29 cellular contexts compared by ENCODE assay signal in genomic region chr9:79641055-79641454, GRCh38.
"Had no signal": no experiment of that assay in that cellular context is flagged by ENCODE, and none has a peak within 500 bp of the region (broad histone marks: within the 10 kb centered on the region; RNA-seq: fewer than 3 reads in every experiment).

No MANE protein-coding gene starts in this region.

- H3K36me3 ChIP-seq: ascending aorta, brain microvascular endothelial cell had no signal

- H3K4me3 ChIP-seq: ascending aorta, dorsolateral prefrontal cortex, esophagus squamous epithelium, left ventricle myocardium inferior, right lobe of liver, stomach, suprapubic skin, tibial nerve had no signal

- H3K27ac ChIP-seq: ascending aorta, brain microvascular endothelial cell, dorsolateral prefrontal cortex, esophagus squamous epithelium, left ventricle myocardium inferior, right lobe of liver, stomach, suprapubic skin, tibial nerve, VCaP had no signal

- H3K27me3 Mint-ChIP-seq: activated CD4-positive, alpha-beta T cell treated with anti-CD3 and anti-CD28 coated beads, Interleukin-2, amount 10 ng/mL, durations not matched to agents 7 days and 5 days; activated CD8-positive, alpha-beta memory T cell treated with anti-CD3 and anti-CD28 coated beads, Interleukin-2, amount 10 ng/mL, durations not matched to agents 7 days and 5 days; activated CD8-positive, alpha-beta T cell treated with anti-CD3 and anti-CD28 coated beads for 36 hours; activated naive CD8-positive, alpha-beta T cell treated with anti-CD3 and anti-CD28 coated beads, Interleukin-2, amount 50 U/mL, for 24 hours; stimulated activated memory B cell treated with anti-CD40 and anti-IgM and Interleukin-4, amounts not matched to agents 10 μg/mL and 1 μg/mL and 100 μg/mL, for 72 hours had no signal

- H3K27ac Mint-ChIP-seq: activated CD4-positive, alpha-beta T cell treated with anti-CD3 and anti-CD28 coated beads, Interleukin-2, amount 10 ng/mL, durations not matched to agents 7 days and 5 days; activated CD8-positive, alpha-beta memory T cell treated with anti-CD3 and anti-CD28 coated beads, Interleukin-2, amount 10 ng/mL, durations not matched to agents 7 days and 5 days; activated CD8-positive, alpha-beta T cell treated with anti-CD3 and anti-CD28 coated beads for 36 hours; activated naive CD8-positive, alpha-beta T cell treated with anti-CD3 and anti-CD28 coated beads, Interleukin-2, amount 50 U/mL, for 24 hours; activated T-helper 1 cell treated with anti-CD3 and anti-CD28 coated beads, Interleukin-12 subunit alpha, Interleukin-12 subunit beta, Interleukin-2, Interleukin-4 antibody, amounts not matched to agents 30 ng/mL and 10 ng/mL and 1 ng/mL, durations not matched to agents 14 hours and 24 hours and 36 hours; stimulated activated memory B cell treated with anti-CD40 and anti-IgM and Interleukin-4, amounts not matched to agents 10 μg/mL and 1 μg/mL and 100 μg/mL, for 72 hours had no signal

- DNase-seq: activated CD4-positive, alpha-beta T cell treated with anti-CD3 and anti-CD28 coated beads, Interleukin-2, amount 10 ng/mL, durations not matched to agents 7 days and 5 days; activated CD4-positive, CD25-positive, alpha-beta regulatory T cell treated with anti-CD3 and anti-CD28 coated beads, Interleukin-2, amount 50 U/mL, for 72 hours; activated CD8-positive, alpha-beta memory T cell treated with anti-CD3 and anti-CD28 coated beads, Interleukin-2, amount 10 ng/mL, durations not matched to agents 7 days and 5 days; activated CD8-positive, alpha-beta T cell treated with anti-CD3 and anti-CD28 coated beads for 36 hours; activated gamma-delta T cell; activated naive CD4-positive, alpha-beta T cell treated with anti-CD3 and anti-CD28 coated beads, Interleukin-2, amount 50 U/mL, for 16 hours; activated naive CD8-positive, alpha-beta T cell treated with anti-CD3 and anti-CD28 coated beads, Interleukin-2, amount 50 U/mL, for 24 hours; activated T-cell treated with anti-CD3 and anti-CD28 coated beads for 4 hours; brain microvascular endothelial cell; caudate nucleus; dorsolateral prefrontal cortex; esophagus squamous epithelium; foreskin melanocyte; glutamatergic neuron; hippocampal formation; left ventricle myocardium inferior; natural killer cell; nucleus accumbens; posterior cingulate gyrus; right lobe of liver; small intestine; stimulated activated CD4-positive, alpha-beta T cell treated with anti-CD3 and anti-CD28 coated beads, Interleukin-2, amount 100 ng/mL, for 24 hours; stomach had no signal

- H3K4me3 Mint-ChIP-seq: activated CD4-positive, alpha-beta T cell treated with anti-CD3 and anti-CD28 coated beads, Interleukin-2, amount 10 ng/mL, durations not matched to agents 7 days and 5 days; activated CD8-positive, alpha-beta memory T cell treated with anti-CD3 and anti-CD28 coated beads, Interleukin-2, amount 10 ng/mL, durations not matched to agents 7 days and 5 days; activated CD8-positive, alpha-beta T cell treated with anti-CD3 and anti-CD28 coated beads for 36 hours; activated naive CD8-positive, alpha-beta T cell treated with anti-CD3 and anti-CD28 coated beads, Interleukin-2, amount 50 U/mL, for 24 hours; activated T-helper 1 cell treated with anti-CD3 and anti-CD28 coated beads, Interleukin-12 subunit alpha, Interleukin-12 subunit beta, Interleukin-2, Interleukin-4 antibody, amounts not matched to agents 30 ng/mL and 10 ng/mL and 1 ng/mL, durations not matched to agents 14 hours and 24 hours and 36 hours; natural killer cell; stimulated activated memory B cell treated with anti-CD40 and anti-IgM and Interleukin-4, amounts not matched to agents 10 μg/mL and 1 μg/mL and 100 μg/mL, for 72 hours had no signal

- ATAC-seq: activated CD8-positive, alpha-beta memory T cell treated with anti-CD3 and anti-CD28 coated beads, Interleukin-2, amount 10 ng/mL, durations not matched to agents 7 days and 5 days; activated CD8-positive, alpha-beta T cell treated with anti-CD3 and anti-CD28 coated beads for 36 hours; activated naive CD8-positive, alpha-beta T cell treated with anti-CD3 and anti-CD28 coated beads, Interleukin-2, amount 50 U/mL, for 24 hours; natural killer cell; right lobe of liver; stimulated activated memory B cell treated with anti-CD40 and anti-IgM and Interleukin-4, amounts not matched to agents 10 μg/mL and 1 μg/mL and 100 μg/mL, for 72 hours had no signal

- H3K27me3 ChIP-seq: ascending aorta, brain microvascular endothelial cell, dorsolateral prefrontal cortex, esophagus squamous epithelium, right lobe of liver, stomach, suprapubic skin, tibial nerve had no signal

- H3K4me1 ChIP-seq: ascending aorta, left ventricle myocardium inferior, right lobe of liver, suprapubic skin, tibial nerve had no signal

- H3K9me3 ChIP-seq: ascending aorta, esophagus squamous epithelium, right lobe of liver, stomach, suprapubic skin had no signal
